ENCODE assay signal across 1 cellular context in genomic region chr10:113158183-113158582, GRCh38.
TF ChIP-seq lines count a peak whose summit lies in the region.

No MANE protein-coding gene starts in this region.

TF ChIP-seq in HepG2, 621 proteins besides CTCF, POLR2A, EP300 and RAD21:
- TF ChIP-seq TEAD3 (CRISPR knock-in tag; optimal IDR thresholded peaks at IDR 0.05; ENCODE audit: borderline replicate concordance), result no peak
- no peak for TF ChIP-seq PPARG (CRISPR knock-in tag; conservative IDR thresholded peaks at IDR 0.05)
- TF ChIP-seq HNRNPK (IDR thresholded peaks at IDR 0.05; ENCODE audit: low read depth, low read length, poor library complexity, severe bottlenecking), result peak; percentile 20
- no peak for TF ChIP-seq USF2 (IDR thresholded peaks at IDR 0.05; ENCODE audit: low read depth, low read length)
- no peak for TF ChIP-seq USF2 (CRISPR knock-in tag; IDR thresholded peaks at IDR 0.05; ENCODE audit: borderline replicate concordance)
TF ChIP-seq in HepG2: peak in this region for 1.
